ENCODE assay signal across 30 cellular contexts in the genomic region with DNA sequence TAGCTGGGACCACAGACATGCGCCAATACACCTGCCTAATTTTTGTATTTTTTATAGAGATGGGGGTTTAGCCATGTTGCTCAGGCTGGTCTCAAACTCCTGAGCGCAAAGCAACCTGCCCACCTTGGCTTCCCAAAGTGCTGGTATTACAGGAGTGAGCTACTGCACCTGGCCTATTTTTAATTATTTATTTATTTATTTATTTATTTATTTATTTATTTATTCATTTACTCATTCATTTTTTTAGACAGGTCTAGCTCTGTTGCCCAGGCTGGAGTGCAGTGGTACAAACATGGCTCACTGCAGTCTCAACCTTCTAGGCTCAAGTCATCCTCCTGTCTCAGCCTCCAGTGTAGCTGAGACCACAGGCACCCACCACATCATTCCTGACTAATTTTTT.
A peak's percentile ranks its signal among the peaks of the same experiment; 100 is the strongest.
DNase-seq lines count a peak whose midpoint lies in the region; ATAC-seq, FAIRE-seq and TF ChIP-seq lines count a peak whose summit lies in the region.
"Had no signal": no experiment of that assay in that cellular context is flagged by ENCODE, and none has a peak within 500 bp of the region (broad histone marks: within the 10 kb centered on the region; RNA-seq: fewer than 3 reads in every experiment).

No MANE protein-coding gene starts in this region.

- H3K4me1 ChIP-seq in A549, result no peaks in the 10 kb centered on the region
- H3K4me1 ChIP-seq in HEK293 (ENCODE audit: control insufficient read depth, insufficient read depth, low read length), result no peaks in the 10 kb centered on the region
- H3K4me1 ChIP-seq: BE2C; BLaER1; BLaER1 treated with 17β-estradiol and CSF1 and Interleukin-3, amounts not matched to agents 10 nM and 100 nM had no signal

- TF ChIP-seq EP300 in A549 (IDR thresholded peaks at IDR 0.05), result no peak

- H3K4me3 ChIP-seq in A549 (no peak overlapping the region), HEK293 (ENCODE audit: low read depth, low read length) (no peak overlapping the region)
- H3K4me3 ChIP-seq: BLaER1; BLaER1 treated with 17β-estradiol and CSF1 and Interleukin-3, amounts not matched to agents 10 nM and 100 nM had no signal

- POLR2A ChIA-PET in A549 (lab: Yijun Ruan, JAX), result no interaction called here
- POLR2A ChIA-PET in HEK293 (lab: Yijun Ruan, JAX), result no interaction called here

- TF ChIP-seq CTCF in A549 (IDR thresholded peaks at IDR 0.05) (no peak), HEK293 (tag by site-specific recombination; IDR thresholded peaks at IDR 0.05) (no peak)

- H3K36me3 ChIP-seq in HEK293 (ENCODE audit: control insufficient read depth in 2 of 2, insufficient read depth in 1 of 2, low read length in 2 of 2), result no peaks in the 10 kb centered on the region
- H3K36me3 ChIP-seq: BE2C; BLaER1; BLaER1 treated with 17β-estradiol and CSF1 and Interleukin-3, amounts not matched to agents 10 nM and 100 nM had no signal

- FAIRE-seq in A549 (lab: Jason Lieb, UNC), result no peak
- FAIRE-seq: A204.1, D721Med had no signal

- CTCF ChIA-PET in A549 (lab: Yijun Ruan, JAX) (no interaction called here), HEK293 (lab: Yijun Ruan, JAX) (no interaction called here)

- no peak for TF ChIP-seq RAD21 in A549 (conservative IDR thresholded peaks at IDR 0.05 in 1 of 2, IDR thresholded peaks at IDR 0.05 in 1 of 2)

- TF ChIP-seq POLR2A in A549 (IDR thresholded peaks at IDR 0.05; ENCODE audit: low read length), result no peak

- DNase-seq in A549 (ENCODE audit: low read depth in 1 of 2, low spot score in 1 of 2) (no peak), NCI-H2171 treated with DMSO at 0.1 percent for 48 hours (lab: John Stamatoyannopoulos, UW) (no peak), NCI-H2196 (lab: John Stamatoyannopoulos, UW; ENCODE audit: unreplicated experiment) (no peak)
- DNase-seq: 8988T; ACHN; AML-193; BE2C; C1 segment of cervical spinal cord; Caco-2; Calu3; CD4-positive, alpha-beta memory T cell; CD4-positive, alpha-beta T cell; CD4-positive, CD25-positive, alpha-beta regulatory T cell; CD8-positive, alpha-beta memory T cell; CD8-positive, alpha-beta T cell; COR-L47; DMS 273 treated with DMSO at 0.1 percent for 48 hours; DMS153; DMS53; DMS79; DMS79 treated with DMSO at 0.1 percent for 48 hours; DND-41; EL had no signal

- H3K9me3 ChIP-seq in A549 (no peaks in the 10 kb centered on the region), HEK293 (ENCODE audit: control insufficient read depth, insufficient read depth, low read depth, low read length) (no peaks in the 10 kb centered on the region)
- H3K9me3 ChIP-seq: BE2C had no signal

- no peak overlapping the region for H3K4me2 ChIP-seq in A549
- H3K4me2 ChIP-seq: BLaER1; BLaER1 treated with 17β-estradiol and CSF1 and Interleukin-3, amounts not matched to agents 10 nM and 100 nM had no signal

- H3K27ac ChIP-seq in A549, result no peak overlapping the region
- no peak overlapping the region for H3K27ac ChIP-seq in HEK293 (ENCODE audit: extremely low read depth, low read depth, low read length)
- H3K27ac ChIP-seq: 22Rv1; BLaER1; BLaER1 treated with 17β-estradiol and CSF1 and Interleukin-3, amounts not matched to agents 10 nM and 100 nM; C4-2B had no signal

- ATAC-seq in A549, result no peak
- ATAC-seq: CD8-positive, alpha-beta T cell had no signal

- 13% methylated on average over 2 of the region's 2 CpGs for WGBS in A549 (ENCODE audit: missing lambda C conversion rate)

TF ChIP-seq in A549, 52 proteins besides CTCF, POLR2A, EP300 and RAD21:
- TF ChIP-seq ZC3H11A (IDR thresholded peaks at IDR 0.05), result peak; percentile 44
- no peak for TF ChIP-seq SREBF2 (IDR thresholded peaks at IDR 0.05)

TF ChIP-seq in HEK293, 187 proteins besides CTCF, POLR2A, EP300 and RAD21:
- TF ChIP-seq, protein P1, sequence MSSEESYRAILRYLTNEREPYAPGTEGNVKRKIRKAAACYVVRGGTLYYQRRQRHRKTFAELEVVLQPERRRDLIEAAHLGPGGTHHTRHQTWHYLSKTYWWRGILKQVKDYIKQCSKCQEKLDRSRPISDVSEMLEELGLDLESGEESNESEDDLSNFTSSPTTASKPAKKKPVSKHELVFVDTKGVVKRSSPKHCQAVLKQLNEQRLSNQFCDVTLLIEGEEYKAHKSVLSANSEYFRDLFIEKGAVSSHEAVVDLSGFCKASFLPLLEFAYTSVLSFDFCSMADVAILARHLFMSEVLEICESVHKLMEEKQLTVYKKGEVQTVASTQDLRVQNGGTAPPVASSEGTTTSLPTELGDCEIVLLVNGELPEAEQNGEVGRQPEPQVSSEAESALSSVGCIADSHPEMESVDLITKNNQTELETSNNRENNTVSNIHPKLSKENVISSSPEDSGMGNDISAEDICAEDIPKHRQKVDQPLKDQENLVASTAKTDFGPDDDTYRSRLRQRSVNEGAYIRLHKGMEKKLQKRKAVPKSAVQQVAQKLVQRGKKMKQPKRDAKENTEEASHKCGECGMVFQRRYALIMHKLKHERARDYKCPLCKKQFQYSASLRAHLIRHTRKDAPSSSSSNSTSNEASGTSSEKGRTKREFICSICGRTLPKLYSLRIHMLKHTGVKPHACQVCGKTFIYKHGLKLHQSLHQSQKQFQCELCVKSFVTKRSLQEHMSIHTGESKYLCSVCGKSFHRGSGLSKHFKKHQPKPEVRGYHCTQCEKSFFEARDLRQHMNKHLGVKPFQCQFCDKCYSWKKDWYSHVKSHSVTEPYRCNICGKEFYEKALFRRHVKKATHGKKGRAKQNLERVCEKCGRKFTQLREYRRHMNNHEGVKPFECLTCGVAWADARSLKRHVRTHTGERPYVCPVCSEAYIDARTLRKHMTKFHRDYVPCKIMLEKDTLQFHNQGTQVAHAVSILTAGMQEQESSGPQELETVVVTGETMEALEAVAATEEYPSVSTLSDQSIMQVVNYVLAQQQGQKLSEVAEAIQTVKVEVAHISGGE (tag by site-specific recombination; conservative IDR thresholded peaks at IDR 0.05; ENCODE audit: low read depth), result peak; percentile 38; the same call in 1 of the 2 replicates
- TF ChIP-seq ZNF394 (tag by site-specific recombination; IDR thresholded peaks at IDR 0.05; ENCODE audit: borderline replicate concordance), result peak; percentile 55; the same call in 1 of the 2 replicates
- TF ChIP-seq ZNF426 (tag by site-specific recombination; IDR thresholded peaks at IDR 0.05), result peak; percentile 54
- peak; percentile 29 for TF ChIP-seq ZNF555 (tag by site-specific recombination; conservative IDR thresholded peaks at IDR 0.05)
- 0 out of 2 replicates have a peak, but pooled peaks have one; percentile 29 for TF ChIP-seq ZBTB8A (tag by site-specific recombination; IDR thresholded peaks at IDR 0.05)
- TF ChIP-seq, protein P2, sequence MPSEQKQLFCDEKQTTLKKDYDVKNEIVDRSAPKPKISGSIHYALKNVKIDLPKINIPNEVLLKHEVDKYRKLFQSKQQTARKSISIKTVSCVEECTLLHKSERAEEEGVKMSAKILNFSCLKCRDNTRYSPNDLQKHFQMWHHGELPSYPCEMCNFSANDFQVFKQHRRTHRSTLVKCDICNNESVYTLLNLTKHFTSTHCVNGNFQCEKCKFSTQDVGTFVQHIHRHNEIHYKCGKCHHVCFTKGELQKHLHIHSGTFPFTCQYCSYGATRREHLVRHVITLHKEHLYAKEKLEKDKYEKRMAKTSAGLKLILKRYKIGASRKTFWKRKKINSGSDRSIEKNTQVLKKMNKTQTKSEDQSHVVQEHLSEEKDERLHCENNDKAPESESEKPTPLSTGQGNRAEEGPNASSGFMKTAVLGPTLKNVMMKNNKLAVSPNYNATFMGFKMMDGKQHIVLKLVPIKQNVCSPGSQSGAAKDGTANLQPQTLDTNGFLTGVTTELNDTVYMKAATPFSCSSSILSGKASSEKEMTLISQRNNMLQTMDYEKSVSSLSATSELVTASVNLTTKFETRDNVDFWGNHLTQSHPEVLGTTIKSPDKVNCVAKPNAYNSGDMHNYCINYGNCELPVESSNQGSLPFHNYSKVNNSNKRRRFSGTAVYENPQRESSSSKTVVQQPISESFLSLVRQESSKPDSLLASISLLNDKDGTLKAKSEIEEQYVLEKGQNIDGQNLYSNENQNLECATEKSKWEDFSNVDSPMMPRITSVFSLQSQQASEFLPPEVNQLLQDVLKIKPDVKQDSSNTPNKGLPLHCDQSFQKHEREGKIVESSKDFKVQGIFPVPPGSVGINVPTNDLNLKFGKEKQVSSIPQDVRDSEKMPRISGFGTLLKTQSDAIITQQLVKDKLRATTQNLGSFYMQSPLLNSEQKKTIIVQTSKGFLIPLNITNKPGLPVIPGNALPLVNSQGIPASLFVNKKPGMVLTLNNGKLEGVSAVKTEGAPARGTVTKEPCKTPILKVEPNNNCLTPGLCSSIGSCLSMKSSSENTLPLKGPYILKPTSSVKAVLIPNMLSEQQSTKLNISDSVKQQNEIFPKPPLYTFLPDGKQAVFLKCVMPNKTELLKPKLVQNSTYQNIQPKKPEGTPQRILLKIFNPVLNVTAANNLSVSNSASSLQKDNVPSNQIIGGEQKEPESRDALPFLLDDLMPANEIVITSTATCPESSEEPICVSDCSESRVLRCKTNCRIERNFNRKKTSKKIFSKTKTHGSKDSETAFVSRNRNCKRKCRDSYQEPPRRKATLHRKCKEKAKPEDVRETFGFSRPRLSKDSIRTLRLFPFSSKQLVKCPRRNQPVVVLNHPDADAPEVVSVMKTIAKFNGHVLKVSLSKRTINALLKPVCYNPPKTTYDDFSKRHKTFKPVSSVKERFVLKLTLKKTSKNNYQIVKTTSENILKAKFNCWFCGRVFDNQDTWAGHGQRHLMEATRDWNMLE (tag by site-specific recombination; conservative IDR thresholded peaks at IDR 0.05; ENCODE audit: low read depth), result peak; percentile 53; the same call in 1 of the 2 replicates
- no peak for TF ChIP-seq ZNF391 (tag by site-specific recombination; IDR thresholded peaks at IDR 0.05; ENCODE audit: borderline replicate concordance, low read depth)
- 0 out of 2 replicates have a peak, but pooled peaks have one; percentile 6 for TF ChIP-seq ZNF654 (tag by site-specific recombination; IDR thresholded peaks at IDR 0.05; ENCODE audit: low read depth)
- TF ChIP-seq ZNF658 (tag by site-specific recombination; IDR thresholded peaks at IDR 0.05), result no peak
